ENCODE assay signal across 38 cellular contexts in genomic region chr10:73446926-73447325, GRCh38. TPM values are rescaled to one million over a fixed set of nuclear protein-coding genes. Genes with fewer than 3 reads are reported as not detected.
"Had no signal": no experiment of that assay in that cellular context is flagged by ENCODE, and none has a peak within 500 bp of the region (broad histone marks: within the 10 kb centered on the region; RNA-seq: fewer than 3 reads in every experiment).

No MANE protein-coding gene starts in this region.

- H3K27me3 ChIP-seq: ascending aorta, cardiac muscle cell, colonic mucosa had no signal

- H3K4me1 ChIP-seq: ascending aorta, colonic mucosa had no signal

- FAIRE-seq: bronchial epithelial cell, TTC549 had no signal

- H3K9me3 Mint-ChIP-seq: activated CD4-positive, alpha-beta memory T cell treated with anti-CD3 and anti-CD28 coated beads, Interleukin-2, amount 10 ng/mL, durations not matched to agents 7 days and 5 days; activated CD4-positive, alpha-beta T cell treated with anti-CD3 and anti-CD28 coated beads, Interleukin-2, amount 10 ng/mL, durations not matched to agents 7 days and 5 days; activated naive CD4-positive, alpha-beta T cell treated with anti-CD3 and anti-CD28 coated beads, Interleukin-2, amount 10 ng/mL, durations not matched to agents 7 days and 5 days; activated naive CD4-positive, alpha-beta T cell treated with anti-CD3 and anti-CD28 coated beads, Interleukin-2, amount 50 U/mL, for 24 hours; activated naive CD8-positive, alpha-beta T cell treated with anti-CD3 and anti-CD28 coated beads, Interleukin-2, amount 10 ng/mL, durations not matched to agents 7 days and 5 days; activated naive CD8-positive, alpha-beta T cell treated with anti-CD3 and anti-CD28 coated beads, Interleukin-2, amount 50 U/mL, for 24 hours; activated T-cell treated with anti-CD3 and anti-CD28 coated beads, Interleukin-2, amount 50 U/mL, for 4 hours; activated T-cell treated with anti-CD3 and anti-CD28 coated beads, Interleukin-2, amount 50 U/mL, for 72 hours; activated T-helper 2 cell treated with anti-CD3 and anti-CD28 coated beads, Interferon-gamma antibody, Interleukin-2, Interleukin-4, amounts not matched to agents 10 μg/mL and 5 μg/mL and 100 μg/mL, durations not matched to agents 14 hours and 24 hours and 36 hours; brain; central memory CD8-positive, alpha-beta T cell; T-helper 2 cell treated with Interferon-gamma antibody and Interleukin-4, amounts not matched to agents 5 μg/mL and 100 μg/mL, for 36 hours had no signal

- H3K27ac Mint-ChIP-seq: activated CD4-positive, alpha-beta memory T cell treated with anti-CD3 and anti-CD28 coated beads, Interleukin-2, amount 10 ng/mL, durations not matched to agents 7 days and 5 days; activated CD4-positive, alpha-beta T cell treated with anti-CD3 and anti-CD28 coated beads for 36 hours; activated CD4-positive, alpha-beta T cell treated with anti-CD3 and anti-CD28 coated beads, Interleukin-2, amount 10 ng/mL, durations not matched to agents 7 days and 5 days; activated CD8-positive, alpha-beta memory T cell treated with anti-CD3 and anti-CD28 coated beads, Interleukin-2, amount 10 ng/mL, durations not matched to agents 7 days and 5 days; activated CD8-positive, alpha-beta T cell treated with anti-CD3 and anti-CD28 coated beads, Interleukin-2, amount 10 ng/mL, durations not matched to agents 7 days and 5 days; activated naive CD4-positive, alpha-beta T cell treated with anti-CD3 and anti-CD28 coated beads, Interleukin-2, amount 10 ng/mL, durations not matched to agents 7 days and 5 days; activated naive CD4-positive, alpha-beta T cell treated with anti-CD3 and anti-CD28 coated beads, Interleukin-2, amount 50 U/mL, for 24 hours; activated naive CD8-positive, alpha-beta T cell; activated naive CD8-positive, alpha-beta T cell treated with anti-CD3 and anti-CD28 coated beads, Interleukin-2, amount 10 ng/mL, durations not matched to agents 7 days and 5 days; activated naive CD8-positive, alpha-beta T cell treated with anti-CD3 and anti-CD28 coated beads, Interleukin-2, amount 50 U/mL, for 24 hours; activated T-cell treated with anti-CD3 and anti-CD28 coated beads, Interleukin-2, amount 50 U/mL, for 72 hours; activated T-helper 2 cell treated with anti-CD3 and anti-CD28 coated beads, Interferon-gamma antibody, Interleukin-2, Interleukin-4, amounts not matched to agents 10 μg/mL and 5 μg/mL and 100 μg/mL, durations not matched to agents 14 hours and 24 hours and 36 hours had no signal

- H3K4me3 Mint-ChIP-seq: activated CD4-positive, alpha-beta memory T cell treated with anti-CD3 and anti-CD28 coated beads, Interleukin-2, amount 10 ng/mL, durations not matched to agents 7 days and 5 days; activated CD4-positive, alpha-beta T cell treated with anti-CD3 and anti-CD28 coated beads for 36 hours; activated CD4-positive, alpha-beta T cell treated with anti-CD3 and anti-CD28 coated beads, Interleukin-2, amount 10 ng/mL, durations not matched to agents 7 days and 5 days; activated CD8-positive, alpha-beta memory T cell treated with anti-CD3 and anti-CD28 coated beads, Interleukin-2, amount 10 ng/mL, durations not matched to agents 7 days and 5 days; activated CD8-positive, alpha-beta T cell treated with anti-CD3 and anti-CD28 coated beads, Interleukin-2, amount 10 ng/mL, durations not matched to agents 7 days and 5 days; activated naive CD4-positive, alpha-beta T cell treated with anti-CD3 and anti-CD28 coated beads, Interleukin-2, amount 10 ng/mL, durations not matched to agents 7 days and 5 days; activated naive CD4-positive, alpha-beta T cell treated with anti-CD3 and anti-CD28 coated beads, Interleukin-2, amount 50 U/mL, for 24 hours; activated naive CD8-positive, alpha-beta T cell; activated naive CD8-positive, alpha-beta T cell treated with anti-CD3 and anti-CD28 coated beads, Interleukin-2, amount 10 ng/mL, durations not matched to agents 7 days and 5 days; activated naive CD8-positive, alpha-beta T cell treated with anti-CD3 and anti-CD28 coated beads, Interleukin-2, amount 50 U/mL, for 24 hours; activated T-cell treated with anti-CD3 and anti-CD28 coated beads, Interleukin-2, amount 50 U/mL, for 4 hours; activated T-cell treated with anti-CD3 and anti-CD28 coated beads, Interleukin-2, amount 50 U/mL, for 72 hours; brain; central memory CD8-positive, alpha-beta T cell; T-helper 2 cell treated with Interferon-gamma antibody and Interleukin-4, amounts not matched to agents 5 μg/mL and 100 μg/mL, for 36 hours had no signal

- ATAC-seq: activated CD4-positive, alpha-beta T cell treated with anti-CD3 and anti-CD28 coated beads for 36 hours; activated CD4-positive, CD25-positive, alpha-beta regulatory T cell treated with anti-CD3 and anti-CD28 coated beads, Interleukin-2, amount 50 U/mL, for 24 hours; activated CD8-positive, alpha-beta memory T cell treated with anti-CD3 and anti-CD28 coated beads, Interleukin-2, amount 10 ng/mL, durations not matched to agents 7 days and 5 days; activated CD8-positive, alpha-beta T cell treated with anti-CD3 and anti-CD28 coated beads, Interleukin-2, amount 10 ng/mL, durations not matched to agents 7 days and 5 days; activated naive CD8-positive, alpha-beta T cell treated with anti-CD3 and anti-CD28 coated beads, Interleukin-2, amount 50 U/mL, for 24 hours; activated T-cell treated with anti-CD3 and anti-CD28 coated beads, Interleukin-2, amount 50 U/mL, for 4 hours; activated T-cell treated with anti-CD3 and anti-CD28 coated beads, Interleukin-2, amount 50 U/mL, for 72 hours had no signal

- H3K36me3 ChIP-seq: colonic mucosa had no signal

- H3K4me1 Mint-ChIP-seq: activated CD4-positive, alpha-beta memory T cell treated with anti-CD3 and anti-CD28 coated beads, Interleukin-2, amount 10 ng/mL, durations not matched to agents 7 days and 5 days; activated CD4-positive, alpha-beta T cell treated with anti-CD3 and anti-CD28 coated beads, Interleukin-2, amount 10 ng/mL, durations not matched to agents 7 days and 5 days; activated CD8-positive, alpha-beta memory T cell treated with anti-CD3 and anti-CD28 coated beads, Interleukin-2, amount 10 ng/mL, durations not matched to agents 7 days and 5 days; activated naive CD4-positive, alpha-beta T cell treated with anti-CD3 and anti-CD28 coated beads, Interleukin-2, amount 10 ng/mL, durations not matched to agents 7 days and 5 days; activated naive CD8-positive, alpha-beta T cell treated with anti-CD3 and anti-CD28 coated beads, Interleukin-2, amount 10 ng/mL, durations not matched to agents 7 days and 5 days; activated naive CD8-positive, alpha-beta T cell treated with anti-CD3 and anti-CD28 coated beads, Interleukin-2, amount 50 U/mL, for 24 hours; brain; central memory CD8-positive, alpha-beta T cell had no signal

- H3K9me3 ChIP-seq: ascending aorta, colonic mucosa had no signal

- H3K27me3 Mint-ChIP-seq: activated CD4-positive, alpha-beta memory T cell treated with anti-CD3 and anti-CD28 coated beads, Interleukin-2, amount 10 ng/mL, durations not matched to agents 7 days and 5 days; activated CD4-positive, alpha-beta T cell treated with anti-CD3 and anti-CD28 coated beads for 36 hours; activated CD4-positive, alpha-beta T cell treated with anti-CD3 and anti-CD28 coated beads, Interleukin-2, amount 10 ng/mL, durations not matched to agents 7 days and 5 days; activated CD8-positive, alpha-beta memory T cell treated with anti-CD3 and anti-CD28 coated beads, Interleukin-2, amount 10 ng/mL, durations not matched to agents 7 days and 5 days; activated naive CD4-positive, alpha-beta T cell treated with anti-CD3 and anti-CD28 coated beads, Interleukin-2, amount 10 ng/mL, durations not matched to agents 7 days and 5 days; activated naive CD4-positive, alpha-beta T cell treated with anti-CD3 and anti-CD28 coated beads, Interleukin-2, amount 50 U/mL, for 24 hours; activated naive CD8-positive, alpha-beta T cell; activated naive CD8-positive, alpha-beta T cell treated with anti-CD3 and anti-CD28 coated beads, Interleukin-2, amount 10 ng/mL, durations not matched to agents 7 days and 5 days; activated naive CD8-positive, alpha-beta T cell treated with anti-CD3 and anti-CD28 coated beads, Interleukin-2, amount 50 U/mL, for 24 hours; brain; central memory CD8-positive, alpha-beta T cell had no signal

- DNase-seq: activated CD4-positive, alpha-beta memory T cell treated with anti-CD3 and anti-CD28 coated beads, Interleukin-2, amount 10 ng/mL, durations not matched to agents 7 days and 5 days; activated CD4-positive, alpha-beta T cell treated with anti-CD3 and anti-CD28 coated beads for 1 hour; activated CD4-positive, alpha-beta T cell treated with anti-CD3 and anti-CD28 coated beads for 36 hours; activated CD4-positive, alpha-beta T cell treated with anti-CD3 and anti-CD28 coated beads for 48 hours; activated CD4-positive, alpha-beta T cell treated with anti-CD3 and anti-CD28 coated beads, Interleukin-2, amount 10 ng/mL, durations not matched to agents 7 days and 5 days; activated CD4-positive, alpha-beta T cell treated with anti-CD3 and anti-CD28 coated beads, Interleukin-2, amount 50 U/mL, for 48 hours; activated CD4-positive, CD25-positive, alpha-beta regulatory T cell; activated CD8-positive, alpha-beta memory T cell treated with anti-CD3 and anti-CD28 coated beads for 24 hours; activated CD8-positive, alpha-beta memory T cell treated with anti-CD3 and anti-CD28 coated beads, Interleukin-2, amount 10 ng/mL, durations not matched to agents 7 days and 5 days; activated CD8-positive, alpha-beta memory T cell treated with anti-CD3 and anti-CD28 coated beads, Interleukin-2, amount 50 U/mL, for 48 hours; activated CD8-positive, alpha-beta T cell treated with anti-CD3 and anti-CD28 coated beads, Interleukin-2, amount 10 ng/mL, durations not matched to agents 7 days and 5 days; activated effector memory CD4-positive, alpha-beta T cell treated with Interleukin-2 at 50 U/mL for 16 hours; activated gamma-delta T cell; activated naive CD4-positive, alpha-beta T cell treated with anti-CD3 and anti-CD28 coated beads, Interleukin-2, amount 10 ng/mL, durations not matched to agents 7 days and 5 days; activated naive CD4-positive, alpha-beta T cell treated with Interleukin-2 at 50 U/mL for 16 hours; activated naive CD8-positive, alpha-beta T cell treated with anti-CD3 and anti-CD28 coated beads, Interleukin-2, amount 10 ng/mL, durations not matched to agents 7 days and 5 days; activated naive CD8-positive, alpha-beta T cell treated with anti-CD3 and anti-CD28 coated beads, Interleukin-2, amount 50 U/mL, for 24 hours; activated T-cell treated with anti-CD3 and anti-CD28 coated beads, Interleukin-2, amount 50 U/mL, for 4 hours; activated T-cell treated with anti-CD3 and anti-CD28 coated beads, Interleukin-2, amount 50 U/mL, for 72 hours; amygdala; anterior cingulate cortex; caudate nucleus; cerebellar nuclear complex; colonic mucosa; T-helper 2 cell; T-helper 9 cell had no signal

- H3K27ac ChIP-seq: ascending aorta, cardiac muscle cell, colonic mucosa, VCaP had no signal

- H3K4me3 ChIP-seq: ascending aorta, cardiac muscle cell, colonic mucosa had no signal

RNA-seq across cellular contexts. Expression of gene MSS51, which starts 13.6 kb away (rescaled TPM):
- total RNA-seq: ascending aorta had no signal
